Comparison of ENCODE assay signal across 1 cellular context in the genomic region with DNA sequence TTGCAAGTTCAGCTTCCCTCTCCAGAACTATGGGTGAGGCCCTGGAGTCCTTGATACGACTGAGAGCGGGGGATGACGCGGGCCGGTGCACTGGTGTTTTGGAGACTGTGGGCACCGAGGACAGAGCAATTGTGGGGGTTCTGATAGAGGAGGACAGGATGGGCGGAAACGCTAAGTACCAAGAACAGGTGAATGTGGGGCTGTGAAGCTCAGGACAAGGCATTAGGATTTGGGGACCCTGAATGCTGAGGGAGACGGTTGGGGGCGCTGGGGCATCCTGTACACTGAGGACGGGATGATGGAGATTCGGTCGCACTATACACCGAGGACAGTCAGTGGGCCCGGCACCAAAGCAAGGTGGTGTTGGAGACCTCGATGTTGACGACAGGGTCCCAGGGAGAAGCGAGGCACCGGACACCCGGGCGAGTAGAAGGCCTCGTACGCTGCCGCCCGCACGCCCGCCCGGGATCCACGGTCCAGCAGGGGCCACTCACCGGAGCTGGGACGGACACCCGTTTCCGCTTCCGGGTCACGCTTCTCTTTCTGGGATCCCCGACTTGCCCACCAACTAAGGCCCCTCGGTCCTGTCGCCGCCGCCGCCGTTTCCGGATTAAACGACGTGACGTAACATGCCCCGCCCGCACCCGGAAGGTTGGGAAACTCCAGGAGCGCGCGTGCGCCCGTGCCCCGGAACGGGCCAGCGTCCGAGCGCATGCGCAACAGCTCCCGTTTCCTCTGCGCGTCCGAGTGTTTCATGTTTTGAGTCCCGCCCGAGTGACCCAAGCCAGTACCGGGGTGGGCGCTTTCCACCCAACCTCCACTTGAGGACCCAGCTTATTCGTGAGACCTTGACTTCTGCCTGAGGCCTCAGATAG.
TF ChIP-seq lines count a peak whose summit lies in the region.

TSS of gene CHMP2A (minus strand) at position 612 of the 875 bp plus-strand sequence. CDS start 893 bp downstream, outside the sequence.

TF ChIP-seq in GM12878, 131 proteins besides CTCF, POLR2A, EP300 and RAD21 (continued from another document and continues in another):
- TF ChIP-seq, protein P1, sequence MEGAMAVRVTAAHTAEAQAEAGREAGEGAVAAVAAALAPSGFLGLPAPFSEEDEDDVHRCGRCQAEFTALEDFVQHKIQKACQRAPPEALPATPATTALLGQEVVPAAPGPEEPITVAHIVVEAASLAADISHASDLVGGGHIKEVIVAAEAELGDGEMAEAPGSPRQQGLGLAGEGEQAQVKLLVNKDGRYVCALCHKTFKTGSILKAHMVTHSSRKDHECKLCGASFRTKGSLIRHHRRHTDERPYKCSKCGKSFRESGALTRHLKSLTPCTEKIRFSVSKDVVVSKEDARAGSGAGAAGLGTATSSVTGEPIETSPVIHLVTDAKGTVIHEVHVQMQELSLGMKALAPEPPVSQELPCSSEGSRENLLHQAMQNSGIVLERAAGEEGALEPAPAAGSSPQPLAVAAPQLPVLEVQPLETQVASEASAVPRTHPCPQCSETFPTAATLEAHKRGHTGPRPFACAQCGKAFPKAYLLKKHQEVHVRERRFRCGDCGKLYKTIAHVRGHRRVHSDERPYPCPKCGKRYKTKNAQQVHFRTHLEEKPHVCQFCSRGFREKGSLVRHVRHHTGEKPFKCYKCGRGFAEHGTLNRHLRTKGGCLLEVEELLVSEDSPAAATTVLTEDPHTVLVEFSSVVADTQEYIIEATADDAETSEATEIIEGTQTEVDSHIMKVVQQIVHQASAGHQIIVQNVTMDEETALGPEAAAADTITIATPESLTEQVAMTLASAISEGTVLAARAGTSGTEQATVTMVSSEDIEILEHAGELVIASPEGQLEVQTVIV (IDR thresholded peaks at IDR 0.05; ENCODE audit: borderline replicate concordance, partially characterized antibody) = peak; percentile 92
- peak; percentile 55; the same call in 1 of the 2 replicates for TF ChIP-seq SMARCA5 (IDR thresholded peaks at IDR 0.05)
- 0 out of 2 replicates have a peak, but pooled peaks have one; percentile 28 for TF ChIP-seq REST (IDR thresholded peaks at IDR 0.05; ENCODE audit: low read depth, low read length)
- peak; percentile 42; the same call in 1 of the 2 replicates for TF ChIP-seq TCF3 (IDR thresholded peaks at IDR 0.05; ENCODE audit: borderline replicate concordance, insufficient read depth, low read depth, low read length)
- TF ChIP-seq, protein P2, sequence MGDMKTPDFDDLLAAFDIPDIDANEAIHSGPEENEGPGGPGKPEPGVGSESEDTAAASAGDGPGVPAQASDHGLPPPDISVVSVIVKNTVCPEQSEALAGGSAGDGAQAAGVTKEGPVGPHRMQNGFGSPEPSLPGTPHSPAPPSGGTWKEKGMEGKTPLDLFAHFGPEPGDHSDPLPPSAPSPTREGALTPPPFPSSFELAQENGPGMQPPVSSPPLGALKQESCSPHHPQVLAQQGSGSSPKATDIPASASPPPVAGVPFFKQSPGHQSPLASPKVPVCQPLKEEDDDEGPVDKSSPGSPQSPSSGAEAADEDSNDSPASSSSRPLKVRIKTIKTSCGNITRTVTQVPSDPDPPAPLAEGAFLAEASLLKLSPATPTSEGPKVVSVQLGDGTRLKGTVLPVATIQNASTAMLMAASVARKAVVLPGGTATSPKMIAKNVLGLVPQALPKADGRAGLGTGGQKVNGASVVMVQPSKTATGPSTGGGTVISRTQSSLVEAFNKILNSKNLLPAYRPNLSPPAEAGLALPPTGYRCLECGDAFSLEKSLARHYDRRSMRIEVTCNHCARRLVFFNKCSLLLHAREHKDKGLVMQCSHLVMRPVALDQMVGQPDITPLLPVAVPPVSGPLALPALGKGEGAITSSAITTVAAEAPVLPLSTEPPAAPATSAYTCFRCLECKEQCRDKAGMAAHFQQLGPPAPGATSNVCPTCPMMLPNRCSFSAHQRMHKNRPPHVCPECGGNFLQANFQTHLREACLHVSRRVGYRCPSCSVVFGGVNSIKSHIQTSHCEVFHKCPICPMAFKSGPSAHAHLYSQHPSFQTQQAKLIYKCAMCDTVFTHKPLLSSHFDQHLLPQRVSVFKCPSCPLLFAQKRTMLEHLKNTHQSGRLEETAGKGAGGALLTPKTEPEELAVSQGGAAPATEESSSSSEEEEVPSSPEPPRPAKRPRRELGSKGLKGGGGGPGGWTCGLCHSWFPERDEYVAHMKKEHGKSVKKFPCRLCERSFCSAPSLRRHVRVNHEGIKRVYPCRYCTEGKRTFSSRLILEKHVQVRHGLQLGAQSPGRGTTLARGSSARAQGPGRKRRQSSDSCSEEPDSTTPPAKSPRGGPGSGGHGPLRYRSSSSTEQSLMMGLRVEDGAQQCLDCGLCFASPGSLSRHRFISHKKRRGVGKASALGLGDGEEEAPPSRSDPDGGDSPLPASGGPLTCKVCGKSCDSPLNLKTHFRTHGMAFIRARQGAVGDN (IDR thresholded peaks at IDR 0.05) = peak; percentile 98
- TF ChIP-seq, protein P3, sequence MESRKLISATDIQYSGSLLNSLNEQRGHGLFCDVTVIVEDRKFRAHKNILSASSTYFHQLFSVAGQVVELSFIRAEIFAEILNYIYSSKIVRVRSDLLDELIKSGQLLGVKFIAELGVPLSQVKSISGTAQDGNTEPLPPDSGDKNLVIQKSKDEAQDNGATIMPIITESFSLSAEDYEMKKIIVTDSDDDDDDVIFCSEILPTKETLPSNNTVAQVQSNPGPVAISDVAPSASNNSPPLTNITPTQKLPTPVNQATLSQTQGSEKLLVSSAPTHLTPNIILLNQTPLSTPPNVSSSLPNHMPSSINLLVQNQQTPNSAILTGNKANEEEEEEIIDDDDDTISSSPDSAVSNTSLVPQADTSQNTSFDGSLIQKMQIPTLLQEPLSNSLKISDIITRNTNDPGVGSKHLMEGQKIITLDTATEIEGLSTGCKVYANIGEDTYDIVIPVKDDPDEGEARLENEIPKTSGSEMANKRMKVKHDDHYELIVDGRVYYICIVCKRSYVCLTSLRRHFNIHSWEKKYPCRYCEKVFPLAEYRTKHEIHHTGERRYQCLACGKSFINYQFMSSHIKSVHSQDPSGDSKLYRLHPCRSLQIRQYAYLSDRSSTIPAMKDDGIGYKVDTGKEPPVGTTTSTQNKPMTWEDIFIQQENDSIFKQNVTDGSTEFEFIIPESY (IDR thresholded peaks at IDR 0.05) = no peak
- TF ChIP-seq NFYA (IDR thresholded peaks at IDR 0.05; ENCODE audit: borderline replicate concordance, low read depth, low read length) = no peak
- no peak for TF ChIP-seq ATF3 (IDR thresholded peaks at IDR 0.05; ENCODE audit: borderline replicate concordance, extremely low read depth, low read depth, low read length)
- TF ChIP-seq RCOR1 (conservative IDR thresholded peaks at IDR 0.05; ENCODE audit: low read depth, low read length) = no peak
- no peak for TF ChIP-seq GABPA (IDR thresholded peaks at IDR 0.05; ENCODE audit: low read depth)
- TF ChIP-seq, protein P4, sequence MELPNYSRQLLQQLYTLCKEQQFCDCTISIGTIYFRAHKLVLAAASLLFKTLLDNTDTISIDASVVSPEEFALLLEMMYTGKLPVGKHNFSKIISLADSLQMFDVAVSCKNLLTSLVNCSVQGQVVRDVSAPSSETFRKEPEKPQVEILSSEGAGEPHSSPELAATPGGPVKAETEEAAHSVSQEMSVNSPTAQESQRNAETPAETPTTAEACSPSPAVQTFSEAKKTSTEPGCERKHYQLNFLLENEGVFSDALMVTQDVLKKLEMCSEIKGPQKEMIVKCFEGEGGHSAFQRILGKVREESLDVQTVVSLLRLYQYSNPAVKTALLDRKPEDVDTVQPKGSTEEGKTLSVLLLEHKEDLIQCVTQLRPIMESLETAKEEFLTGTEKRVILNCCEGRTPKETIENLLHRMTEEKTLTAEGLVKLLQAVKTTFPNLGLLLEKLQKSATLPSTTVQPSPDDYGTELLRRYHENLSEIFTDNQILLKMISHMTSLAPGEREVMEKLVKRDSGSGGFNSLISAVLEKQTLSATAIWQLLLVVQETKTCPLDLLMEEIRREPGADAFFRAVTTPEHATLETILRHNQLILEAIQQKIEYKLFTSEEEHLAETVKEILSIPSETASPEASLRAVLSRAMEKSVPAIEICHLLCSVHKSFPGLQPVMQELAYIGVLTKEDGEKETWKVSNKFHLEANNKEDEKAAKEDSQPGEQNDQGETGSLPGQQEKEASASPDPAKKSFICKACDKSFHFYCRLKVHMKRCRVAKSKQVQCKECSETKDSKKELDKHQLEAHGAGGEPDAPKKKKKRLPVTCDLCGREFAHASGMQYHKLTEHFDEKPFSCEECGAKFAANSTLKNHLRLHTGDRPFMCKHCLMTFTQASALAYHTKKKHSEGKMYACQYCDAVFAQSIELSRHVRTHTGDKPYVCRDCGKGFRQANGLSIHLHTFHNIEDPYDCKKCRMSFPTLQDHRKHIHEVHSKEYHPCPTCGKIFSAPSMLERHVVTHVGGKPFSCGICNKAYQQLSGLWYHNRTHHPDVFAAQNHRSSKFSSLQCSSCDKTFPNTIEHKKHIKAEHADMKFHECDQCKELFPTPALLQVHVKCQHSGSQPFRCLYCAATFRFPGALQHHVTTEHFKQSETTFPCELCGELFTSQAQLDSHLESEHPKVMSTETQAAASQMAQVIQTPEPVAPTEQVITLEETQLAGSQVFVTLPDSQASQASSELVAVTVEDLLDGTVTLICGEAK (IDR thresholded peaks at IDR 0.05; ENCODE audit: borderline replicate concordance) = peak; percentile 97
- TF ChIP-seq PKNOX1 (IDR thresholded peaks at IDR 0.05) = peak; percentile 70
- TF ChIP-seq STAT1 (conservative IDR thresholded peaks at IDR 0.05) = no peak
- no peak for TF ChIP-seq HDAC2 (IDR thresholded peaks at IDR 0.05)
- peak; percentile 34; the same call in 1 of the 2 replicates for TF ChIP-seq TAF1 (IDR thresholded peaks at IDR 0.05; ENCODE audit: borderline replicate concordance, low read depth, low read length)
- no peak for TF ChIP-seq RB1 (IDR thresholded peaks at IDR 0.05; ENCODE audit: borderline replicate concordance)
- no peak for TF ChIP-seq BCL11A (IDR thresholded peaks at IDR 0.05; ENCODE audit: low read depth, low read length)
- TF ChIP-seq, protein P5, sequence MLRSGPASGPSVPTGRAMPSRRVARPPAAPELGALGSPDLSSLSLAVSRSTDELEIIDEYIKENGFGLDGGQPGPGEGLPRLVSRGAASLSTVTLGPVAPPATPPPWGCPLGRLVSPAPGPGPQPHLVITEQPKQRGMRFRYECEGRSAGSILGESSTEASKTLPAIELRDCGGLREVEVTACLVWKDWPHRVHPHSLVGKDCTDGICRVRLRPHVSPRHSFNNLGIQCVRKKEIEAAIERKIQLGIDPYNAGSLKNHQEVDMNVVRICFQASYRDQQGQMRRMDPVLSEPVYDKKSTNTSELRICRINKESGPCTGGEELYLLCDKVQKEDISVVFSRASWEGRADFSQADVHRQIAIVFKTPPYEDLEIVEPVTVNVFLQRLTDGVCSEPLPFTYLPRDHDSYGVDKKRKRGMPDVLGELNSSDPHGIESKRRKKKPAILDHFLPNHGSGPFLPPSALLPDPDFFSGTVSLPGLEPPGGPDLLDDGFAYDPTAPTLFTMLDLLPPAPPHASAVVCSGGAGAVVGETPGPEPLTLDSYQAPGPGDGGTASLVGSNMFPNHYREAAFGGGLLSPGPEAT (IDR thresholded peaks at IDR 0.05; ENCODE audit: low read depth) = peak; percentile 81
- TF ChIP-seq FOS (IDR thresholded peaks at IDR 0.05; ENCODE audit: borderline replicate concordance, extremely low read depth, insufficient read length) = no peak
- TF ChIP-seq POLR2AphosphoS2 (IDR thresholded peaks at IDR 0.05; ENCODE audit: low read depth, low read length) = peak; percentile 99
- no peak for TF ChIP-seq IRF3 (IDR thresholded peaks at IDR 0.05)
- TF ChIP-seq MTA2 (IDR thresholded peaks at IDR 0.05; ENCODE audit: low read depth) = peak; percentile 85
- TF ChIP-seq SUPT20H (IDR thresholded peaks at IDR 0.05; ENCODE audit: borderline replicate concordance, control insufficient read depth, low read depth, low read length) = no peak
- peak; percentile 87 for TF ChIP-seq ATF7 (IDR thresholded peaks at IDR 0.05; ENCODE audit: low read depth)
- TF ChIP-seq, protein P6, sequence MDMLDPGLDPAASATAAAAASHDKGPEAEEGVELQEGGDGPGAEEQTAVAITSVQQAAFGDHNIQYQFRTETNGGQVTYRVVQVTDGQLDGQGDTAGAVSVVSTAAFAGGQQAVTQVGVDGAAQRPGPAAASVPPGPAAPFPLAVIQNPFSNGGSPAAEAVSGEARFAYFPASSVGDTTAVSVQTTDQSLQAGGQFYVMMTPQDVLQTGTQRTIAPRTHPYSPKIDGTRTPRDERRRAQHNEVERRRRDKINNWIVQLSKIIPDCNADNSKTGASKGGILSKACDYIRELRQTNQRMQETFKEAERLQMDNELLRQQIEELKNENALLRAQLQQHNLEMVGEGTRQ (IDR thresholded peaks at IDR 0.05; ENCODE audit: borderline replicate concordance, low read depth, low read length) = no peak
